10 cellular contexts compared by ENCODE assay signal in genomic region chr14:61253064-61253753, GRCh38. TPM values are rescaled to one million over a fixed set of nuclear protein-coding genes. Genes with fewer than 3 reads are reported as not detected.
DNase-seq lines count a peak whose midpoint lies in the region; TF ChIP-seq lines count a peak whose summit lies in the region.
"Had no signal": no experiment of that assay in that cellular context is flagged by ENCODE, and none has a peak within 500 bp of the region (broad histone marks: within the 10 kb centered on the region; RNA-seq: fewer than 3 reads in every experiment).

No MANE protein-coding gene starts in this region.

- H3K4me3 ChIP-seq in A673 (ENCODE audit: low read depth, low read length, poor library complexity, severe bottlenecking) (no peak overlapping the region), colonic mucosa (no peak overlapping the region)

- no TSS peak for BruUV-seq in A673 (replicated peaks; lab: Mats Ljungman, UMichigan)

- H3K9ac ChIP-seq in colonic mucosa (ENCODE audit: low read depth in 2 of 2, low read length in 2 of 2) = no peak overlapping the region

- H3K27ac Mint-ChIP-seq in osteocyte (ENCODE audit: unreplicated experiment) = peak overlapping the region; percentile 90
- H3K27ac Mint-ChIP-seq: stimulated activated memory B cell treated with anti-CD40 and anti-IgM and Interleukin-4, amounts not matched to agents 10 μg/mL and 1 μg/mL and 100 μg/mL, for 72 hours; T-helper 2 cell treated with Interferon-gamma antibody and Interleukin-4, amounts not matched to agents 5 μg/mL and 100 μg/mL, for 36 hours had no signal

- intact Hi-C loops in A673 (cut with micrococcal nuclease; ENCODE audit: unreplicated experiment) (loop anchor here (5.0 to 10.0 kb wide), 7 partner anchors 108 to 898 kb away; partner anchors contain the start of genes SIX4, SLC38A6 and TRMT5), colonic mucosa (cut with DNase I) (loop anchor here (5.0 kb wide), 3 partner anchors 226 to 901 kb away; no protein-coding TSS in a partner anchor)

- no peaks in the 10 kb centered on the region for H3K36me3 Mint-ChIP-seq in osteocyte (ENCODE audit: unreplicated experiment)
- H3K36me3 Mint-ChIP-seq: stimulated activated memory B cell treated with anti-CD40 and anti-IgM and Interleukin-4, amounts not matched to agents 10 μg/mL and 1 μg/mL and 100 μg/mL, for 72 hours had no signal

- peaks cover 20% of the 10 kb centered on the region for H3K4me1 ChIP-seq in A673 (ENCODE audit: insufficient read depth, low read length, poor library complexity, severe bottlenecking)
- no peaks in the 10 kb centered on the region for H3K4me1 ChIP-seq in colonic mucosa

- CTCF ChIA-PET in A673 (lab: Charles Lee) = interaction anchor here (0.5 to 2.3 kb wide), 6 partner anchors 70 to 1986 kb away, joined by 3 to 12 read pairs (median 4); no protein-coding TSS in a partner anchor

- H3K27me3 ChIP-seq in A673 (replicated peaks; ENCODE audit: insufficient read depth, low read depth, low read length, poor library complexity) (no peaks in the 10 kb centered on the region), colonic mucosa (no peaks in the 10 kb centered on the region)

- no peak overlapping the region for H3K4me3 Mint-ChIP-seq in osteocyte (ENCODE audit: unreplicated experiment)
- H3K4me3 Mint-ChIP-seq: stimulated activated memory B cell treated with anti-CD40 and anti-IgM and Interleukin-4, amounts not matched to agents 10 μg/mL and 1 μg/mL and 100 μg/mL, for 72 hours; T-helper 2 cell treated with Interferon-gamma antibody and Interleukin-4, amounts not matched to agents 5 μg/mL and 100 μg/mL, for 36 hours had no signal

- H3K9me3 ChIP-seq in A673 (ENCODE audit: low read depth, low read length, poor library complexity, severe bottlenecking) (no peaks in the 10 kb centered on the region), colonic mucosa (no peaks in the 10 kb centered on the region)

- H3K4me1 Mint-ChIP-seq in osteocyte (ENCODE audit: unreplicated experiment) = peaks cover 68% of the 10 kb centered on the region
- H3K4me1 Mint-ChIP-seq: stimulated activated memory B cell treated with anti-CD40 and anti-IgM and Interleukin-4, amounts not matched to agents 10 μg/mL and 1 μg/mL and 100 μg/mL, for 72 hours had no signal

- peaks cover 5% of the 10 kb centered on the region for H3K9me3 Mint-ChIP-seq in osteocyte (ENCODE audit: unreplicated experiment)
- H3K9me3 Mint-ChIP-seq: stimulated activated memory B cell treated with anti-CD40 and anti-IgM and Interleukin-4, amounts not matched to agents 10 μg/mL and 1 μg/mL and 100 μg/mL, for 72 hours; T-helper 2 cell treated with Interferon-gamma antibody and Interleukin-4, amounts not matched to agents 5 μg/mL and 100 μg/mL, for 36 hours had no signal

- DNase-seq in GDM1 (lab: John Stamatoyannopoulos, UW) (peak; percentile 35), SKM-1 treated with dmso at 0.1 percent for 144 hours (lab: John Stamatoyannopoulos, UW; ENCODE audit: unreplicated experiment) (peak; percentile 2), osteocyte (ENCODE audit: extremely low spot score, unreplicated experiment) (no peak), HT-29 (ENCODE audit: low spot score) (no peak), A673 (ENCODE audit: low spot score) (no peak), colonic mucosa (no peak)
- no peak for DNase-seq in stimulated activated naive CD4-positive, alpha-beta T cell treated with Interleukin-2 at 50 U/mL for 16 hours (lab: John Stamatoyannopoulos, UW)

- TF ChIP-seq CTCF in LNCAP (IDR thresholded peaks at IDR 0.05) (peak; percentile 9; the same call in 1 of the 2 replicates), osteocyte (IDR thresholded peaks at IDR 0.05) (no peak), A673 (conservative IDR thresholded peaks at IDR 0.05; ENCODE audit: low read depth, low read length) (no peak), colonic mucosa (IDR thresholded peaks at IDR 0.05) (no peak)

- H3K27ac ChIP-seq in A673 (ENCODE audit: low read depth, low read length, poor library complexity, severe bottlenecking) = no peak overlapping the region
- H3K27ac ChIP-seq in colonic mucosa = no peak overlapping the region

- H3K36me3 ChIP-seq in A673 (ENCODE audit: insufficient read depth, low read length, poor library complexity, severe bottlenecking) (no peaks in the 10 kb centered on the region), colonic mucosa (no peaks in the 10 kb centered on the region)

- POLR2A ChIA-PET in A673 (lab: Charles Lee; ENCODE audit: low non-redundant PET) = no interaction called here

- H3K27me3 Mint-ChIP-seq in osteocyte (ENCODE audit: unreplicated experiment) = no peaks in the 10 kb centered on the region

RNA-seq across cellular contexts. Expression of gene TMEM30B, which starts 27.9 kb away (rescaled TPM):
- 1.2 and 1.3 TPM in 2 replicates for total RNA-seq in osteocyte
- total RNA-seq in HT-29 (2014; rRNA removed; shearing (Covaris generic)) = 50.2 and 55.7 TPM in 2 replicates
- 0.15 and 0.24 TPM in 2 replicates for total RNA-seq in A673 (2021)
- 10 to 100 TPM; 68.2 to 77.1 TPM for total RNA-seq in colonic mucosa

Comparison
In these comparisons a context has a peak if more than half of its experiments do, and no peak if none do; other contexts are left out.
1. DNase-seq: peak in GDM1 (single experiment) and SKM-1 treated with dmso at 0.1 percent for 144 hours (single experiment); none in osteocyte (single experiment), stimulated activated naive CD4-positive, alpha-beta T cell treated with Interleukin-2 at 50 U/mL for 16 hours (single experiment), HT-29 (single experiment), A673 (single experiment) and colonic mucosa (single experiment).
2. RNA of gene TMEM30B, which starts 27.9 kb away (total RNA-seq): 68.2 to 77.1 TPM in colonic mucosa and 50.2 to 55.7 TPM in HT-29; 1.2 to 1.3 TPM in osteocyte and 0.15 to 0.24 TPM in A673; every median in the first group is over 10 times any median in the second.